18 cellular contexts compared by ENCODE assay signal in the genomic region with DNA sequence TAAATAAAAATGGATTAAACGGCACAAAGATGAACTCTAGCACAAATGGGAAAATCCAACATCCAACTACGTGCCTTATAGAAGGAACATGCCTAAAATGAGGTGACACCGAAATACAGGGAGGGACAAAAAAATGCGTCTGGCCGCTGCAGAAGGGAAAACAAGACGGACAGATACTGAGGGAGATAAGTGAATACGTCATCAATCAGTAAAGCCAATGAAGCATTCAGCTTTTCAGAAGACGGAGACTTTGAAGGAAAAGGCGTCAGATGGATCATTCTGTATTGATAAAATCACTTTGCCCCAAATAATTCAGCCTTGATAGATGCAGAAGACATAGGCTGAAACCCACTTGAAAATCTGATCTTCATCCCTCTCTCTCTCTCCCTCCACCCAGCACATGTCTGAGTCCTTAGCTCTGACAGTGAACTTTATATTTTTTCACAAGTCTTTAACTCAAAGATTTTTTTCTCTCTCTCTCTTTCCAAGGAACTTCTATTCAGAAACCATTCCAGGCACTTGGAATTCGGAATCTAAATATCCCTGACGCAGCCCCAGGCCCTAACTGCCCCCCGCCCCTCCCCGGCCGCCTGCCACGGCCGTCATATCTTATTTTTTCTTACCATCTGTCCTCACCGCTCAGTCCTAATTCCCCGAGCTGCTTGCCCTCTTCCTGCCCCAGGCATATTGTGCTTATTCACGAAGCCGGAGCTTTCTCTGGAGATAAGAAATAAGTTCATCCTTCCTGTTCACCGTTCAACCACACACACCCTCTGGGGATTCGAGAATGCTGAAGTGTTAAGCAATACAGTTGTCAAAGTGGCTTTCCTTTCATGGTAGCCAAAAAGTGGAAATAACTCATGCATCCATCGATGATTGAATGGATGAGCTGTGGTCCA. TPM values are rescaled to one million over a fixed set of nuclear protein-coding genes. Genes with fewer than 3 reads are reported as not detected.
DNase-seq lines count a peak whose midpoint lies in the region; ATAC-seq and TF ChIP-seq lines count a peak whose summit lies in the region.
"Had no signal": no experiment of that assay in that cellular context is flagged by ENCODE, and none has a peak within 500 bp of the region (broad histone marks: within the 10 kb centered on the region; RNA-seq: fewer than 3 reads in every experiment).

No MANE protein-coding gene starts in this region.

- peaks cover 0 to 3% of the 10 kb centered on the region in 2 donors for H3K4me1 Mint-ChIP-seq in natural killer cell treated with Interleukin-12 subunit alpha and Interleukin-12 subunit beta and Interleukin-15 and Interleukin-18, amount 100 ng/mL, for 72 hours (ENCODE audit: low read depth in 2 of 2)
- H3K4me1 Mint-ChIP-seq in natural killer cell = peaks cover 0 to 5% of the 10 kb centered on the region in 2 donors
- H3K4me1 Mint-ChIP-seq in dendritic cell treated with granulocyte-macrophage colony-stimulating factor and Interleukin-4, amounts not matched to agents 40 ng/mL and 50 ng/mL, for 4 days (ENCODE audit: low read depth) = peaks cover 23% of the 10 kb centered on the region

- ATAC-seq in natural killer cell treated with Interleukin-12 subunit alpha and Interleukin-12 subunit beta and Interleukin-15 and Interleukin-18, amount 100 ng/mL, for 72 hours = no peak
- ATAC-seq in natural killer cell (no peak), upper lobe of right lung (no peak)
- no peak for ATAC-seq in activated naive CD4-positive, alpha-beta T cell treated with anti-CD3 and anti-CD28 coated beads, Interleukin-2, amount 50 U/mL, for 72 hours
- ATAC-seq: activated T-cell treated with anti-CD3 and anti-CD28 coated beads, Interleukin-2, amount 50 U/mL, for 4 hours; GM12878 had no signal

- H3K27ac ChIP-seq in upper lobe of right lung = no peak overlapping the region
- H3K27ac ChIP-seq: thyroid gland had no signal

- no peak overlapping the region for H3K27ac Mint-ChIP-seq in natural killer cell treated with Interleukin-12 subunit alpha and Interleukin-12 subunit beta and Interleukin-15 and Interleukin-18, amount 100 ng/mL, for 72 hours
- no peak overlapping the region for H3K27ac Mint-ChIP-seq in natural killer cell
- no peak overlapping the region for H3K27ac Mint-ChIP-seq in dendritic cell treated with granulocyte-macrophage colony-stimulating factor and Interleukin-4, amounts not matched to agents 40 ng/mL and 50 ng/mL, for 4 days
- no peak overlapping the region for H3K27ac Mint-ChIP-seq in activated naive CD4-positive, alpha-beta T cell treated with anti-CD3 and anti-CD28 coated beads, Interleukin-2, amount 50 U/mL, for 72 hours
- H3K27ac Mint-ChIP-seq: IgD-negative memory B cell, progenitor cell of endocrine pancreas had no signal

- no peak for TF ChIP-seq CTCF in natural killer cell (IDR thresholded peaks at IDR 0.05)
- no peak for TF ChIP-seq CTCF in upper lobe of right lung (IDR thresholded peaks at IDR 0.05)

- intact Hi-C loops in natural killer cell (cut with micrococcal nuclease) = no loop called here
- intact Hi-C loops in dendritic cell treated with granulocyte-macrophage colony-stimulating factor and Interleukin-4, amounts not matched to agents 40 ng/mL and 50 ng/mL, for 4 days (cut with micrococcal nuclease) = no loop called here
- intact Hi-C loops in upper lobe of right lung (cut with DNase I) = no loop called here

- H3K4me1 ChIP-seq in upper lobe of right lung = no peaks in the 10 kb centered on the region
- H3K4me1 ChIP-seq: thyroid gland had no signal

- H3K27me3 Mint-ChIP-seq in natural killer cell treated with Interleukin-12 subunit alpha and Interleukin-12 subunit beta and Interleukin-15 and Interleukin-18, amount 100 ng/mL, for 72 hours = peaks cover 41 to 56% of the 10 kb centered on the region in 2 donors
- peaks cover 43 to 46% of the 10 kb centered on the region in 2 donors for H3K27me3 Mint-ChIP-seq in natural killer cell (ENCODE audit: low read depth in 2 of 2)
- peaks cover 51% of the 10 kb centered on the region for H3K27me3 Mint-ChIP-seq in dendritic cell treated with granulocyte-macrophage colony-stimulating factor and Interleukin-4, amounts not matched to agents 40 ng/mL and 50 ng/mL, for 4 days

- H3K9me3 Mint-ChIP-seq in natural killer cell treated with Interleukin-12 subunit alpha and Interleukin-12 subunit beta and Interleukin-15 and Interleukin-18, amount 100 ng/mL, for 72 hours = no peaks in the 10 kb centered on the region
- H3K9me3 Mint-ChIP-seq in natural killer cell = no peaks in the 10 kb centered on the region
- no peaks in the 10 kb centered on the region for H3K9me3 Mint-ChIP-seq in dendritic cell treated with granulocyte-macrophage colony-stimulating factor and Interleukin-4, amounts not matched to agents 40 ng/mL and 50 ng/mL, for 4 days
- no peaks in the 10 kb centered on the region for H3K9me3 Mint-ChIP-seq in activated naive CD4-positive, alpha-beta T cell treated with anti-CD3 and anti-CD28 coated beads, Interleukin-2, amount 50 U/mL, for 72 hours
- H3K9me3 Mint-ChIP-seq: activated T-cell treated with anti-CD3 and anti-CD28 coated beads, Interleukin-2, amount 50 U/mL, for 4 hours had no signal

- peak overlapping the region; percentile 19 for H3K4me3 Mint-ChIP-seq in natural killer cell treated with Interleukin-12 subunit alpha and Interleukin-12 subunit beta and Interleukin-15 and Interleukin-18, amount 100 ng/mL, for 72 hours
- no peak overlapping the region for H3K4me3 Mint-ChIP-seq in natural killer cell
- peak overlapping the region; percentile 35 for H3K4me3 Mint-ChIP-seq in dendritic cell treated with granulocyte-macrophage colony-stimulating factor and Interleukin-4, amounts not matched to agents 40 ng/mL and 50 ng/mL, for 4 days
- H3K4me3 Mint-ChIP-seq: activated T-cell treated with anti-CD3 and anti-CD28 coated beads, Interleukin-2, amount 50 U/mL, for 4 hours had no signal

- no peaks in the 10 kb centered on the region for H3K36me3 Mint-ChIP-seq in natural killer cell treated with Interleukin-12 subunit alpha and Interleukin-12 subunit beta and Interleukin-15 and Interleukin-18, amount 100 ng/mL, for 72 hours
- no peaks in the 10 kb centered on the region for H3K36me3 Mint-ChIP-seq in natural killer cell
- H3K36me3 Mint-ChIP-seq in dendritic cell treated with granulocyte-macrophage colony-stimulating factor and Interleukin-4, amounts not matched to agents 40 ng/mL and 50 ng/mL, for 4 days (ENCODE audit: low read depth) = no peaks in the 10 kb centered on the region
- H3K36me3 Mint-ChIP-seq in activated naive CD4-positive, alpha-beta T cell treated with anti-CD3 and anti-CD28 coated beads, Interleukin-2, amount 50 U/mL, for 72 hours = no peaks in the 10 kb centered on the region
- H3K36me3 Mint-ChIP-seq: IgD-negative memory B cell had no signal

- peak overlapping the region; percentile 10 for H3K4me3 ChIP-seq in upper lobe of right lung
- H3K4me3 ChIP-seq: GM12878, thyroid gland had no signal

- no peak for DNase-seq in natural killer cell treated with Interleukin-12 subunit alpha and Interleukin-12 subunit beta and Interleukin-15 and Interleukin-18, amount 100 ng/mL, for 72 hours (ENCODE audit: low spot score)
- DNase-seq in natural killer cell = no peak
- peak; percentile 95 for DNase-seq in OCI-M1 (lab: John Stamatoyannopoulos, UW)
- DNase-seq in upper lobe of right lung = no peak
- DNase-seq in effector CD4-positive, alpha-beta T cell = no peak
- no peak for DNase-seq in activated naive CD4-positive, alpha-beta T cell treated with anti-CD3 and anti-CD28 coated beads, Interleukin-2, amount 50 U/mL, for 72 hours (ENCODE audit: low spot score in 2 of 2)
- no peak for DNase-seq in hippocampal formation (lab: John Stamatoyannopoulos, UW)
- DNase-seq: activated CD4-positive, CD25-positive, alpha-beta regulatory T cell treated with anti-CD3 and anti-CD28 coated beads, Interleukin-2, amount 50 U/mL, for 72 hours; activated T-cell treated with anti-CD3 and anti-CD28 coated beads, Interleukin-2, amount 50 U/mL, for 4 hours; amygdala; NCI-H146; NCI-H748 treated with DMSO at 0.1 percent for 48 hours; SW 1271; thyroid gland had no signal

- no peaks in the 10 kb centered on the region for H3K9me3 ChIP-seq in upper lobe of right lung
- H3K9me3 ChIP-seq: thyroid gland had no signal

- peaks cover 16% of the 10 kb centered on the region for H3K27me3 ChIP-seq in upper lobe of right lung
- H3K27me3 ChIP-seq: thyroid gland had no signal

- no peaks in the 10 kb centered on the region for H3K36me3 ChIP-seq in upper lobe of right lung
- H3K36me3 ChIP-seq: thyroid gland had no signal

RNA-seq across cellular contexts. Expression of a gene that starts 35.5 kb away (rescaled TPM):
- not detected for total RNA-seq in natural killer cell treated with Interleukin-12 subunit alpha and Interleukin-12 subunit beta and Interleukin-15 and Interleukin-18, amount 100 ng/mL, for 72 hours
- under 1 TPM in 1 of 3 donors, not detected in 2; 0.85 TPM for total RNA-seq in natural killer cell
- total RNA-seq in upper lobe of right lung = 1.0 TPM
- total RNA-seq in activated naive CD4-positive, alpha-beta T cell treated with anti-CD3 and anti-CD28 coated beads, Interleukin-2, amount 50 U/mL, for 72 hours = under 1 TPM in 1 of 2 donors, not detected in 1; 0.32 TPM
- total RNA-seq: activated T-cell treated with anti-CD3 and anti-CD28 coated beads, Interleukin-2, amount 50 U/mL, for 4 hours; GM12878 had no signal
